In genomic region chr2:64945973-64946736, GRCh38 we compare ENCODE assay signal across 8 cellular contexts. TPM values are rescaled to one million over a fixed set of nuclear protein-coding genes. Genes with fewer than 3 reads are reported as not detected.
DNase-seq lines count a peak whose midpoint lies in the region; ATAC-seq and TF ChIP-seq lines count a peak whose summit lies in the region.

No MANE protein-coding gene starts in this region.

- H3K36me3 Mint-ChIP-seq in memory B cell: no peaks in the 10 kb centered on the region

- WGBS in suprapubic skin: 24% methylated on average over 14 of the region's 14 CpGs
- 37 to 71% methylated on average over 14 of the region's 14 CpGs for WGBS in sigmoid colon, 2 donors

- H3K4me3 ChIP-seq in GM06990 (replicated peaks; ENCODE audit: low read depth, low read length) (peak overlapping the region; percentile 36), suprapubic skin (no peak overlapping the region), sigmoid colon (no peak overlapping the region)

- H3K9me3 ChIP-seq in suprapubic skin (no peaks in the 10 kb centered on the region), sigmoid colon (no peaks in the 10 kb centered on the region)

- H3K4me3 Mint-ChIP-seq in memory B cell: peak overlapping the region; percentile 66

- TF ChIP-seq EP300 in suprapubic skin (IDR thresholded peaks at IDR 0.05) (no peak), sigmoid colon (IDR thresholded peaks at IDR 0.05) (no peak)

- TF ChIP-seq POLR2A in suprapubic skin (IDR thresholded peaks at IDR 0.05): no peak
- TF ChIP-seq POLR2A in sigmoid colon (IDR thresholded peaks at IDR 0.05): no peak

- H3K4me1 ChIP-seq in suprapubic skin (peaks cover 72% of the 10 kb centered on the region), sigmoid colon (peaks cover 0 to 19% (median 5%) of the 10 kb centered on the region in 4 donors)

- ATAC-seq in GM21619 (IDR thresholded peaks at IDR 0.05; ENCODE audit: unreplicated experiment) (peak; percentile 92), memory B cell (ENCODE audit: low read depth) (peak; percentile 99)

- TF ChIP-seq CTCF in GM06990 (IDR thresholded peaks at IDR 0.05; ENCODE audit: insufficient read depth, low read length, poor library complexity, severe bottlenecking) (no peak), suprapubic skin (IDR thresholded peaks at IDR 0.05) (no peak), sigmoid colon (IDR thresholded peaks at IDR 0.05) (no peak)

- no peaks in the 10 kb centered on the region for H3K27me3 ChIP-seq in GM06990 (replicated peaks; ENCODE audit: control insufficient read depth, insufficient read depth, low read length)
- H3K27me3 ChIP-seq in suprapubic skin: no peaks in the 10 kb centered on the region
- no peaks in the 10 kb centered on the region for H3K27me3 ChIP-seq in sigmoid colon

- intact Hi-C loops in sigmoid colon (cut with DNase I): no loop called here

- DNase-seq in GM06990 (ENCODE audit: extremely low read depth, insufficient read length): peak; percentile 85
- peak; percentile 89 to 91 for DNase-seq in Kasumi-1 (lab: John Stamatoyannopoulos, UW)
- peak; percentile 84 for DNase-seq in activated CD8-positive, alpha-beta memory T cell treated with anti-CD3 and anti-CD28 coated beads, Interleukin-2, amount 50 U/mL, for 48 hours
- DNase-seq in memory B cell (ENCODE audit: low spot score in 2 of 2): peak; percentile 46 to 51
- DNase-seq in suprapubic skin (ENCODE audit: low spot score in 2 of 2): no peak
- DNase-seq in sigmoid colon: no peak
- DNase-seq in CD1c-positive myeloid dendritic cell (ENCODE audit: extremely low spot score): no peak

- H3K27me3 Mint-ChIP-seq in memory B cell: no peaks in the 10 kb centered on the region

- no peaks in the 10 kb centered on the region for H3K36me3 ChIP-seq in GM06990 (ENCODE audit: control insufficient read depth, insufficient read depth, low read length)
- no peaks in the 10 kb centered on the region for H3K36me3 ChIP-seq in suprapubic skin
- H3K36me3 ChIP-seq in sigmoid colon: no peaks in the 10 kb centered on the region

- peak overlapping the region; percentile 95 for H3K27ac Mint-ChIP-seq in memory B cell

- H3K27ac ChIP-seq in suprapubic skin (peak overlapping the region; percentile 61), sigmoid colon (no peak overlapping the region)

- H3K9me3 Mint-ChIP-seq in memory B cell: no peaks in the 10 kb centered on the region

- peaks cover 36% of the 10 kb centered on the region for H3K4me1 Mint-ChIP-seq in memory B cell

RNA-seq across cellular contexts. Expression of gene SLC1A4, which starts 43.0 kb away (rescaled TPM):
- total RNA-seq in suprapubic skin: 10 to 100 TPM; 12.9 to 39.5 (median 29.0) TPM
- 10 to 100 TPM in 1 of 4 donors, 1 to 10 TPM in 3; 5.0 to 11.4 (median 5.7) TPM for total RNA-seq in sigmoid colon
- polyA plus RNA-seq in sigmoid colon: 10 to 100 TPM in 1 of 3 donors, 1 to 10 TPM in 1, under 1 TPM in 1; 0.60 to 13.4 (median 4.9) TPM

Comparison
In these comparisons a context has a peak if more than half of its experiments do, and no peak if none do; other contexts are left out.
1. DNase-seq: peak in GM06990 (single experiment), Kasumi-1 (2 of 2), activated CD8-positive, alpha-beta memory T cell treated with anti-CD3 and anti-CD28 coated beads, Interleukin-2, amount 50 U/mL, for 48 hours (single experiment) and memory B cell (2 of 2); none in suprapubic skin (0 of 2), sigmoid colon (single experiment) and CD1c-positive myeloid dendritic cell (single experiment).